ENCODE assay signal across 8 cellular contexts in genomic region chr6:135162678-135163439, GRCh38.
DNase-seq lines count a peak whose midpoint lies in the region; ATAC-seq and TF ChIP-seq lines count a peak whose summit lies in the region.

No MANE protein-coding gene starts in this region.

- ATAC-seq in GM18868 (IDR thresholded peaks at IDR 0.05; ENCODE audit: unreplicated experiment) (peak; percentile 9), GM18505 (IDR thresholded peaks at IDR 0.05; ENCODE audit: unreplicated experiment) (no peak), HG02798 (IDR thresholded peaks at IDR 0.05; ENCODE audit: poor library complexity, unreplicated experiment) (no peak)

- no peak for TF ChIP-seq POLR2A in GM18505 (IDR thresholded peaks at IDR 0.05; ENCODE audit: borderline replicate concordance, extremely low read depth, insufficient read depth, insufficient read length)

- intact Hi-C loops in head of caudate nucleus (cut with DNase I): no loop called here

- TF ChIP-seq CTCF in AG09319 (IDR thresholded peaks at IDR 0.05; ENCODE audit: low read depth, low read length): peak; percentile 55

- no peak for DNase-seq in AG09319 (ENCODE audit: extremely low read depth, low read depth)
- DNase-seq in MV-4-11 (lab: John Stamatoyannopoulos, UW): peak; percentile 13
- peak; percentile 37 for DNase-seq in activated T-cell treated with anti-CD3 and anti-CD28 coated beads for 48 hours (ENCODE audit: low read depth)
- peak in 23 of 42 donors; percentile 8 to 64 (median 32) for DNase-seq in head of caudate nucleus
- DNase-seq in stimulated activated CD4-positive, alpha-beta T cell treated with anti-CD3 and anti-CD28 coated beads, Interleukin-4, amount 100 ng/mL, for 1 hour: peak; percentile 34
